ENCODE assay signal across 8 cellular contexts in genomic region chr1:154961497-154962237, GRCh38. TPM values are rescaled to one million over a fixed set of nuclear protein-coding genes. Genes with fewer than 3 reads are reported as not detected.
DNase-seq lines count a peak whose midpoint lies in the region; ATAC-seq and TF ChIP-seq lines count a peak whose summit lies in the region.

Gene PYGO2, minus strand, starts transcription at chr1:154961782. Its CDS starts 206 bp downstream, at chr1:154961576.

- H3K4me1 ChIP-seq in OCI-LY3 (ENCODE audit: low read length) (peaks cover 28% of the 10 kb centered on the region), mucosa of rectum (ENCODE audit: control insufficient read depth in 2 of 2, insufficient read depth in 2 of 2, low read length in 2 of 2) (peaks cover 25 to 26% of the 10 kb centered on the region in 2 donors)

- peak within 1 kb of the TSS; percentile 95 for H3K4me2 ChIP-seq in OCI-LY3 (ENCODE audit: low read length)

- peak within 1 kb of the TSS; percentile 71 for H2AFZ ChIP-seq in OCI-LY3 (ENCODE audit: low read depth, low read length)

- H4K20me1 ChIP-seq in OCI-LY3 (ENCODE audit: insufficient read depth, low read length): peaks cover 7% of the 10 kb centered on the region; the same call in 1 of the 2 replicates

- no peaks in the 10 kb centered on the region for H3K27me3 ChIP-seq in OCI-LY3 (ENCODE audit: low read depth, low read length)
- no peaks in the 10 kb centered on the region for H3K27me3 ChIP-seq in mucosa of rectum (ENCODE audit: control insufficient read depth in 2 of 2, insufficient read depth in 2 of 2, low read length in 2 of 2)

- peaks cover 31% of the 10 kb centered on the region for H3K79me2 ChIP-seq in OCI-LY3 (ENCODE audit: low read length)

- H3K36me3 ChIP-seq in OCI-LY3 (replicated peaks; ENCODE audit: low read depth, low read length): peaks cover 26% of the 10 kb centered on the region
- H3K36me3 ChIP-seq in mucosa of rectum (ENCODE audit: control insufficient read depth in 2 of 2, insufficient read depth in 2 of 2, low read length in 2 of 2): peaks cover 33 to 47% of the 10 kb centered on the region in 2 donors

- H3K9ac ChIP-seq in OCI-LY3 (ENCODE audit: low read length) (peak within 1 kb of the TSS; percentile 96), mucosa of rectum (ENCODE audit: low read depth in 1 of 2, low read length in 2 of 2) (peak within 1 kb of the TSS; percentile 86 to 94)

- TF ChIP-seq CTCF in OCI-LY3 (IDR thresholded peaks at IDR 0.05; ENCODE audit: low read depth, low read length): peak; percentile 84
- TF ChIP-seq CTCF in epithelial cell of proximal tubule (conservative IDR thresholded peaks at IDR 0.05; ENCODE audit: low read depth, low read length): peak; percentile 35

- H3K9me3 ChIP-seq in OCI-LY3 (ENCODE audit: insufficient read depth, low read length) (no peaks in the 10 kb centered on the region), mucosa of rectum (ENCODE audit: control insufficient read depth in 2 of 2, low read length in 2 of 2) (no peaks in the 10 kb centered on the region)

- peak; percentile 64 for ATAC-seq in GM19467 (IDR thresholded peaks at IDR 0.05; ENCODE audit: unreplicated experiment)

- H3K27ac ChIP-seq in OCI-LY3 (ENCODE audit: low read length): peak within 1 kb of the TSS; percentile 73
- peak within 1 kb of the TSS; percentile 98 for H3K27ac ChIP-seq in mucosa of rectum (ENCODE audit: low read depth in 2 of 2, low read length in 2 of 2)

- DNase-seq in Caki2 (ENCODE audit: low read depth) (peak; percentile 85), HT-29 (ENCODE audit: low spot score) (peak; percentile 79), activated T-cell treated with anti-CD3 and anti-CD28 coated beads for 4 hours (peak; percentile 53), epithelial cell of proximal tubule (ENCODE audit: low read depth) (no peak)
- peak; percentile 41 to 65 for DNase-seq in stimulated activated CD8-positive, alpha-beta memory T cell treated with anti-CD3 and anti-CD28 coated beads, Interleukin-7, amount 100 ng/mL, for 4 hours (ENCODE audit: low read depth in 2 of 2)

- H3K4me3 ChIP-seq in OCI-LY3 (ENCODE audit: low read length): peak within 1 kb of the TSS; percentile 92
- H3K4me3 ChIP-seq in epithelial cell of proximal tubule (ENCODE audit: low read depth, low read length): peak within 1 kb of the TSS; percentile 77
- H3K4me3 ChIP-seq in mucosa of rectum (ENCODE audit: low read length in 2 of 2): peak within 1 kb of the TSS; percentile 86 to 88

- in situ Hi-C loops in Caki2 (cut with HindIII; ENCODE audit: low pct_unique_long_range_greater_than_20kb, low sequenced_read_pairs): no loop called here

RNA-seq across cellular contexts. Expression of gene PYGO2, which starts in this region (rescaled TPM):
- total RNA-seq in Caki2 (2014; rRNA removed; shearing (Covaris generic); ENCODE audit: low replicate concordance): 18.4 and 22.2 TPM in 2 replicates
- total RNA-seq in HT-29 (2014; rRNA removed; shearing (Covaris generic)): 36.3 and 43.4 TPM in 2 replicates
- 16.0 and 23.7 TPM in 2 replicates for total RNA-seq in epithelial cell of proximal tubule
